In genomic region chr14:60647837-60648168, GRCh38 we compare ENCODE assay signal across 10 cellular contexts. TPM values are rescaled to one million over a fixed set of nuclear protein-coding genes. Genes with fewer than 3 reads are reported as not detected.
A peak's percentile ranks its signal among the peaks of the same experiment; 100 is the strongest.
DNase-seq lines count a peak whose midpoint lies in the region; ATAC-seq, FAIRE-seq and TF ChIP-seq lines count a peak whose summit lies in the region.
"Had no signal": no experiment of that assay in that cellular context is flagged by ENCODE, and none has a peak within 500 bp of the region (broad histone marks: within the 10 kb centered on the region; RNA-seq: fewer than 3 reads in every experiment).

No MANE protein-coding gene starts in this region.

- H3K18ac ChIP-seq in H1 (ENCODE audit: extremely low read depth, low read length) = no peak overlapping the region

- H2BK12ac ChIP-seq in H1 (ENCODE audit: low read depth, low read length) = peak overlapping the region; percentile 81; the same call in 1 of the 2 replicates

- no peak overlapping the region for H2BK5ac ChIP-seq in H1 (ENCODE audit: low read depth, low read length)

- peak overlapping the region; percentile 54 for H3K4me3 ChIP-seq in GM08714 (ENCODE audit: low read length)
- peak overlapping the region in 1 of 4 experiments; percentile 63; a peak in 2 of 8 replicates for H3K4me3 ChIP-seq in H1 (ENCODE audit: extremely low read depth in 1 of 4, insufficient read depth in 2 of 4, low read depth in 3 of 4, low read length in 4 of 4)
- peak overlapping the region; percentile 91 for H3K4me3 ChIP-seq in psoas muscle

- H3K4me1 ChIP-seq in H1 (replicated peaks in 1 of 4; ENCODE audit: control insufficient read depth in 3 of 4, insufficient read depth in 4 of 4, low read length in 3 of 4) (peaks cover 15 to 44% (median 23%) of the 10 kb centered on the region in 4 experiments), psoas muscle (peaks cover 13% of the 10 kb centered on the region)

- H3K9me3 ChIP-seq in H1 (ENCODE audit: insufficient read depth in 2 of 2, low read depth in 1 of 2, low read length in 1 of 2) (no peaks in the 10 kb centered on the region), psoas muscle (no peaks in the 10 kb centered on the region)

- FAIRE-seq in H1 (lab: Jason Lieb, UNC) = no peak
- FAIRE-seq: GM18507, TTC549 had no signal

- CTCF ChIA-PET in H1 (lab: Charles Lee; ENCODE audit: partially characterized antibody) = interaction anchor here (0.6 to 3.6 kb wide), 5 partner anchors 8 to 138 kb away, joined by 3 to 10 read pairs (median 4); partner anchors contain the start of gene SIX6

- peaks cover 79 to 98% (median 89%) of the 10 kb centered on the region in 4 experiments for H3K27me3 ChIP-seq in H1 (replicated peaks in 1 of 4; ENCODE audit: control insufficient read depth in 3 of 4, extremely low read depth in 1 of 4, insufficient read depth in 3 of 4, low read length in 3 of 4)
- H3K27me3 ChIP-seq in psoas muscle (ENCODE audit: insufficient read depth in 3 of 3, low read length in 2 of 3) = no peaks in the 10 kb centered on the region

- H3K4ac ChIP-seq in H1 (replicated peaks; ENCODE audit: insufficient read length, low read depth, low read length) = no peak overlapping the region

- no peak for TF ChIP-seq EP300 in H1 (IDR thresholded peaks at IDR 0.05; ENCODE audit: borderline replicate concordance in 1 of 2, low read depth in 2 of 2, low read length in 2 of 2)

- no peak for TF ChIP-seq POLR2A in H1 (IDR thresholded peaks at IDR 0.05; ENCODE audit: control extremely low read depth in 1 of 2, low read depth in 2 of 2, low read length in 2 of 2)

- H2AK5ac ChIP-seq in H1 (ENCODE audit: low read depth, low read length) = no peak overlapping the region

- peaks cover 5 to 19% of the 10 kb centered on the region in 2 experiments for H4K20me1 ChIP-seq in H1 (replicated peaks in 1 of 2; ENCODE audit: control insufficient read depth in 1 of 2, insufficient read depth in 2 of 2, low read length in 2 of 2)

- H3K36me3 ChIP-seq in H1 (ENCODE audit: control insufficient read depth in 2 of 4, insufficient read depth in 4 of 4, low read length in 3 of 4) (peaks cover 0 to 2% (median 0%) of the 10 kb centered on the region in 4 experiments; a peak in 1 of 8 replicates), psoas muscle (ENCODE audit: insufficient read depth in 1 of 2, low read depth in 1 of 2) (peaks cover 0 to 11% of the 10 kb centered on the region in 2 donors)

- H4K8ac ChIP-seq in H1 (ENCODE audit: extremely low read depth, insufficient read depth, low read length) = peak overlapping the region; percentile 76

- no peak overlapping the region for H2BK20ac ChIP-seq in H1 (ENCODE audit: low read length)

- H3K23me2 ChIP-seq in H1 (ENCODE audit: low read depth, low read length) = peaks cover 15% of the 10 kb centered on the region

- H3K79me2 ChIP-seq in H1 (ENCODE audit: control insufficient read depth in 1 of 2, insufficient read depth in 2 of 2, low read length in 2 of 2) = no peaks in the 10 kb centered on the region

- no peak for TF ChIP-seq RAD21 in H1 (IDR thresholded peaks at IDR 0.05 in 1 of 2, conservative IDR thresholded peaks at IDR 0.05 in 1 of 2; ENCODE audit: low read depth in 2 of 2, low read length in 2 of 2)

- peak overlapping the region; percentile 82 to 83 for H3K4me2 ChIP-seq in H1 (ENCODE audit: insufficient read depth in 1 of 2, low read depth in 2 of 2, low read length in 2 of 2)

- TF ChIP-seq CTCF in H1 (IDR thresholded peaks at IDR 0.05; ENCODE audit: control extremely low read depth in 1 of 3, insufficient read depth in 1 of 3, low read depth in 1 of 3, low read length in 3 of 3) = no peak
- TF ChIP-seq CTCF in psoas muscle (IDR thresholded peaks at IDR 0.05) = no peak

- WGBS in H1 (ENCODE audit: extremely low coverage in 1 of 2, insufficient coverage in 1 of 2, insufficient read length in 1 of 2, insufficient replicate concordance in 2 of 2, low coverage in 1 of 2, low lambda C conversion rate in 2 of 2, missing lambda C conversion rate in 1 of 2), 2 experiments = 2% methylated on average over 19 of the region's 19 CpGs; no CpG with 5 or more reads in 1 of the 2 experiments
- WGBS in psoas muscle, 3 donors = 2% methylated on average over 19 of the region's 19 CpGs

- intact Hi-C loops in psoas muscle (cut with DNase I) = loop anchor here (5.0 to 10.0 kb wide), 4 partner anchors 334 to 604 kb away; partner anchors contain the start of genes SLC38A6 (in 1 of the 2) and TRMT5 (in 1 of the 2)

- no peak overlapping the region for H2BK15ac ChIP-seq in H1 (ENCODE audit: low read length)

- no peak overlapping the region for H2AFZ ChIP-seq in H1 (ENCODE audit: low read length)

- no peak overlapping the region for H4K91ac ChIP-seq in H1 (replicated peaks; ENCODE audit: insufficient read length, low read length)

- no peak for ATAC-seq in psoas muscle
- ATAC-seq in GM19035 (IDR thresholded peaks at IDR 0.05; ENCODE audit: unreplicated experiment) = no peak
- no peak for ATAC-seq in GM21723 (IDR thresholded peaks at IDR 0.05; ENCODE audit: unreplicated experiment)

- peak; percentile 62 for DNase-seq in NCI-H69 (lab: John Stamatoyannopoulos, UW)
- no peak for DNase-seq in H1 (ENCODE audit: low read depth in 1 of 2, low spot score in 2 of 2)
- no peak for DNase-seq in psoas muscle
- no peak for DNase-seq in stimulated activated CD4-positive, alpha-beta T cell treated with anti-CD3 and anti-CD28 coated beads, Interleukin-4, amount 100 ng/mL, for 4 hours
- DNase-seq in SKM-1 treated with dmso at 0.1 percent for 144 hours (lab: John Stamatoyannopoulos, UW; ENCODE audit: unreplicated experiment) = no peak

- no peak overlapping the region for H2BK120ac ChIP-seq in H1 (replicated peaks; ENCODE audit: low read depth, low read length)

- POLR2A ChIA-PET in H1 (lab: Charles Lee; ENCODE audit: partially characterized antibody) = interaction anchor here (1.3 kb wide), 1 partner anchor 9 kb away, joined by 4 read pairs; no protein-coding TSS in a partner anchor

- H3K27ac ChIP-seq in H1 (ENCODE audit: low read depth, low read length) = no peak overlapping the region
- peak overlapping the region; percentile 93 for H3K27ac ChIP-seq in psoas muscle

- no peak overlapping the region for H3K23ac ChIP-seq in H1 (ENCODE audit: insufficient read length)

- H3K14ac ChIP-seq in H1 (ENCODE audit: insufficient read length) = no peak overlapping the region

- H3K79me1 ChIP-seq in H1 (ENCODE audit: low read depth, low read length) = no peaks in the 10 kb centered on the region

- no peak overlapping the region for H4K5ac ChIP-seq in H1 (ENCODE audit: insufficient read length, low read depth, low read length)

- no peak overlapping the region for H3K56ac ChIP-seq in H1 (replicated peaks; ENCODE audit: insufficient read length, low read depth, low read length)

- H3K9ac ChIP-seq in H1 (replicated peaks in 1 of 4; ENCODE audit: extremely low read depth in 1 of 4, low read depth in 3 of 4, low read length in 3 of 4) = no peak overlapping the region

TF ChIP-seq in H1, 55 proteins besides CTCF, POLR2A, EP300 and RAD21:
- TF ChIP-seq EZH2 (IDR thresholded peaks at IDR 0.05; ENCODE audit: low read depth, low read length, severe bottlenecking) (peak; percentile 89), KDM4A (IDR thresholded peaks at IDR 0.05; ENCODE audit: low read depth, low read length, severe bottlenecking) (peak; percentile 15), SUZ12 (IDR thresholded peaks at IDR 0.05; ENCODE audit: low read length) (peak; percentile 79), RNF2 (IDR thresholded peaks at IDR 0.05; ENCODE audit: borderline replicate concordance, low read depth, low read length, missing control alignments, poor library complexity, severe bottlenecking) (peak; percentile 44), BACH1 (IDR thresholded peaks at IDR 0.05; ENCODE audit: low read length) (no peak), CBX8 (IDR thresholded peaks at IDR 0.05; ENCODE audit: borderline replicate concordance, low read depth, low read length) (peak; percentile 98; the same call in 1 of the 2 replicates), SIRT6 (IDR thresholded peaks at IDR 0.05; ENCODE audit: low read length) (no peak)
TF ChIP-seq in H1: peak in this region for 5.

RNA-seq across cellular contexts. Expression of gene SIX1, which starts 1.5 kb away (rescaled TPM):
- 0.46 and 0.69 TPM in 2 replicates for total RNA-seq in H1 (2021; fragmentation: NEBNext Ultra II Directional; extraction: Animal tissue kit (Norgen Biotek cat#: 25700))
- polyA plus RNA-seq in H1 (2011; rRNA removed) (0.03 and 0.11 TPM in 2 replicates), psoas muscle (10 to 100 TPM in 2 of 3 donors, 1 to 10 TPM in 1; 8.3 to 86.6 (median 37.7) TPM)
- polyA plus RNA-seq in H1 (2011; cell fraction: cytosol; rRNA removed) = 0.09 TPM
- 0.09 TPM for polyA plus RNA-seq in H1 (2011; cell fraction: nucleus; rRNA removed)
- polyA plus RNA-seq in H1 (2012, experiment 1 of 2) = 0.04 to 0.16 TPM in 2 of 4 replicates, not detected in the others
- 0.07 TPM for polyA plus RNA-seq in H1 (2012, experiment 2 of 2)
- polyA plus RNA-seq in H1 (2013, experiment 1 of 2) = 0.45 TPM
- polyA plus RNA-seq in H1 (2013, experiment 2 of 2) = 0.48 TPM
- polyA minus RNA-seq in H1 (2011; rRNA and poly(A)+ RNA removed) = 0.17 and 0.19 TPM in 2 replicates
- not detected for polyA minus RNA-seq in H1 (2011; cell fraction: cytosol; rRNA and poly(A)+ RNA removed)
- polyA minus RNA-seq in H1 (2011; cell fraction: nucleus; rRNA and poly(A)+ RNA removed) = 0.50 TPM
- total RNA-seq in psoas muscle = 10 to 100 TPM; 38.5 to 58.0 (median 43.4) TPM

Comparison
In these comparisons a context has a peak if more than half of its experiments do, and no peak if none do; other contexts are left out.
1. RNA of gene SIX1, which starts 1.5 kb away (total RNA-seq): 38.5 to 58.0 TPM in psoas muscle; 0.46 to 0.69 TPM in H1; every median in the first group is over 10 times any median in the second.